31 cellular contexts compared by ENCODE assay signal in genomic region chr2:186714611-186715010, GRCh38. TPM values are rescaled to one million over a fixed set of nuclear protein-coding genes. Genes with fewer than 3 reads are reported as not detected.
DNase-seq lines count a peak whose midpoint lies in the region; ATAC-seq lines count a peak whose summit lies in the region.
"Had no signal": no experiment of that assay in that cellular context is flagged by ENCODE, and none has a peak within 500 bp of the region (broad histone marks: within the 10 kb centered on the region; RNA-seq: fewer than 3 reads in every experiment).

No MANE protein-coding gene starts in this region.

- H3K36me3 ChIP-seq in neuronal stem cell (replicated peaks in 1 of 2; ENCODE audit: control insufficient read depth in 2 of 2, insufficient read depth in 2 of 2, low read length in 2 of 2): no peaks in the 10 kb centered on the region
- H3K36me3 ChIP-seq: adrenal gland, esophagus squamous epithelium, lower lobe of right lung, sigmoid colon, stomach, tibial artery had no signal

- no peak for ATAC-seq in activated T-helper 17 cell treated with anti-CD3 and anti-CD28 coated beads, Interleukin-2, amount 50 U/mL, for 72 hours (replicated peaks)
- ATAC-seq: foreskin keratinocyte, lower lobe of right lung, psoas muscle had no signal

- no peak overlapping the region for H4K8ac ChIP-seq in neuronal stem cell (ENCODE audit: low read depth, low read length)

- H3K27me3 ChIP-seq in neuronal stem cell (ENCODE audit: control insufficient read depth in 3 of 3, insufficient read depth in 3 of 3, low read depth in 1 of 3, low read length in 3 of 3): no peaks in the 10 kb centered on the region
- H3K27me3 ChIP-seq: adrenal gland, esophagus squamous epithelium, foreskin keratinocyte, sigmoid colon, stomach, tibial artery had no signal

- no peak overlapping the region for H3K18ac ChIP-seq in neuronal stem cell (ENCODE audit: low read length)

- H3K4me1 Mint-ChIP-seq in activated T-helper 17 cell treated with anti-CD3 and anti-CD28 coated beads, Interleukin-2, amount 50 U/mL, for 72 hours: no peaks in the 10 kb centered on the region
- H3K4me1 Mint-ChIP-seq: naive B cell had no signal

- H2AK5ac ChIP-seq in neuronal stem cell (ENCODE audit: low read depth, low read length): no peak overlapping the region

- no peak overlapping the region for H3K4ac ChIP-seq in neuronal stem cell (ENCODE audit: low read length)

- H4K91ac ChIP-seq in neuronal stem cell (ENCODE audit: low read depth, low read length, poor library complexity): no peak overlapping the region

- H2BK12ac ChIP-seq in neuronal stem cell (ENCODE audit: low read length): no peak overlapping the region

- peak; percentile 46 for DNase-seq in NCI-H1092 (lab: John Stamatoyannopoulos, UW)
- DNase-seq in NCI-H2081 treated with DMSO at 0.1 percent for 48 hours (lab: John Stamatoyannopoulos, UW): peak; percentile 19
- DNase-seq in substantia nigra (lab: John Stamatoyannopoulos, UW): no peak
- no peak for DNase-seq in NCI-H82 treated with DMSO at 0.1 percent for 48 hours (lab: John Stamatoyannopoulos, UW; ENCODE audit: unreplicated experiment)
- no peak for DNase-seq in neuronal stem cell (ENCODE audit: low spot score)
- DNase-seq: activated CD4-positive, alpha-beta memory T cell treated with anti-CD3 and anti-CD28 coated beads for 36 hours; activated CD4-positive, CD25-positive, alpha-beta regulatory T cell treated with anti-CD3 and anti-CD28 coated beads, Interleukin-2, amount 50 U/mL, for 72 hours; activated naive CD4-positive, alpha-beta T cell treated with anti-CD3 and anti-CD28 coated beads for 36 hours; adrenal gland; DMS79 treated with DMSO at 0.1 percent for 48 hours; esophagus squamous epithelium; foreskin keratinocyte; GF-D8; Kasumi-1; kidney glomerular epithelial cell; lower lobe of right lung; midbrain; MV-4-11; naive B cell; nucleus accumbens; PC-9; psoas muscle; Right ventricle myocardium superior; sigmoid colon; stimulated activated CD4-positive, alpha-beta T cell treated with anti-CD3 and anti-CD28 coated beads, Interleukin-4, amount 100 ng/mL, for 1 hour; stomach; T-helper 2 cell; tibial artery had no signal

- no CpG with 5 or more reads among the region's 2 CpGs for whole genome bisulfite sequencing in neuronal stem cell (ENCODE audit: extremely low coverage in 2 of 2, insufficient read length in 2 of 2, insufficient replicate concordance in 1 of 2), 2 donors

- H2BK15ac ChIP-seq in neuronal stem cell (ENCODE audit: low read length): no peak overlapping the region

- no peak overlapping the region for H3K4me2 ChIP-seq in neuronal stem cell (ENCODE audit: insufficient read depth, low read length, poor library complexity, severe bottlenecking)
- H3K4me2 ChIP-seq: PC-9 had no signal

- H3K27ac ChIP-seq in cingulate gyrus (ENCODE audit: low read depth, low read length) (peak overlapping the region; percentile 25), substantia nigra (ENCODE audit: low read depth, low read length, poor library complexity, severe bottlenecking) (peak overlapping the region; percentile 3), neuronal stem cell (replicated peaks; ENCODE audit: low read length) (no peak overlapping the region)
- H3K27ac ChIP-seq: adrenal gland, esophagus squamous epithelium, foreskin keratinocyte, lower lobe of right lung, PC-9, psoas muscle, sigmoid colon, stomach, tibial artery had no signal

- no peak overlapping the region for H3K9ac ChIP-seq in neuronal stem cell (ENCODE audit: low read depth, low read length, poor library complexity)

- peaks cover 10 to 42% of the 10 kb centered on the region in 2 donors for H3K4me1 ChIP-seq in neuronal stem cell (ENCODE audit: control insufficient read depth in 2 of 2, insufficient read depth in 1 of 2, low read depth in 1 of 2, low read length in 2 of 2)
- H3K4me1 ChIP-seq: adrenal gland, esophagus squamous epithelium, foreskin keratinocyte, lower lobe of right lung, psoas muscle, sigmoid colon, stomach had no signal

- H3K23ac ChIP-seq in neuronal stem cell (ENCODE audit: low read depth, low read length, poor library complexity): no peak overlapping the region

- no peak overlapping the region for H3K27ac Mint-ChIP-seq in activated T-helper 17 cell treated with anti-CD3 and anti-CD28 coated beads, Interleukin-2, amount 50 U/mL, for 72 hours
- H3K27ac Mint-ChIP-seq: activated CD4-positive, alpha-beta memory T cell treated with anti-CD3 and anti-CD28 coated beads for 36 hours; activated naive CD4-positive, alpha-beta T cell treated with anti-CD3 and anti-CD28 coated beads for 36 hours; activated T-helper 1 cell treated with anti-CD3 and anti-CD28 coated beads, Interleukin-12 subunit alpha, Interleukin-12 subunit beta, Interleukin-2, Interleukin-4 antibody, amounts not matched to agents 30 ng/mL and 10 ng/mL and 1 ng/mL, durations not matched to agents 14 hours and 24 hours and 36 hours; naive B cell had no signal

- no peaks in the 10 kb centered on the region for H3K36me3 Mint-ChIP-seq in activated T-helper 17 cell treated with anti-CD3 and anti-CD28 coated beads, Interleukin-2, amount 50 U/mL, for 72 hours (ENCODE audit: low read depth)
- H3K36me3 Mint-ChIP-seq: activated CD4-positive, alpha-beta memory T cell treated with anti-CD3 and anti-CD28 coated beads for 36 hours; naive B cell had no signal

- H3K79me1 ChIP-seq in neuronal stem cell (ENCODE audit: low read depth, low read length): no peaks in the 10 kb centered on the region

- H2BK5ac ChIP-seq in neuronal stem cell (ENCODE audit: low read length): no peak overlapping the region

- no peak overlapping the region for H2AFZ ChIP-seq in neuronal stem cell (ENCODE audit: low read length)
- H2AFZ ChIP-seq: PC-9 had no signal

- H3K27me3 Mint-ChIP-seq in activated T-helper 17 cell treated with anti-CD3 and anti-CD28 coated beads, Interleukin-2, amount 50 U/mL, for 72 hours: no peaks in the 10 kb centered on the region
- H3K27me3 Mint-ChIP-seq: activated CD4-positive, alpha-beta memory T cell treated with anti-CD3 and anti-CD28 coated beads for 36 hours; naive B cell had no signal

- no peak overlapping the region for H2BK120ac ChIP-seq in neuronal stem cell (ENCODE audit: low read depth, low read length)

- H3K9me3 Mint-ChIP-seq in activated T-helper 17 cell treated with anti-CD3 and anti-CD28 coated beads, Interleukin-2, amount 50 U/mL, for 72 hours: no peaks in the 10 kb centered on the region
- H3K9me3 Mint-ChIP-seq: activated CD4-positive, alpha-beta memory T cell treated with anti-CD3 and anti-CD28 coated beads for 36 hours; activated naive CD4-positive, alpha-beta T cell treated with anti-CD3 and anti-CD28 coated beads for 36 hours; activated T-helper 1 cell treated with anti-CD3 and anti-CD28 coated beads, Interleukin-12 subunit alpha, Interleukin-12 subunit beta, Interleukin-2, Interleukin-4 antibody, amounts not matched to agents 30 ng/mL and 10 ng/mL and 1 ng/mL, durations not matched to agents 14 hours and 24 hours and 36 hours; naive B cell had no signal

- no peak overlapping the region for H3K4me3 Mint-ChIP-seq in activated T-helper 17 cell treated with anti-CD3 and anti-CD28 coated beads, Interleukin-2, amount 50 U/mL, for 72 hours
- H3K4me3 Mint-ChIP-seq: activated CD4-positive, alpha-beta memory T cell treated with anti-CD3 and anti-CD28 coated beads for 36 hours; activated naive CD4-positive, alpha-beta T cell treated with anti-CD3 and anti-CD28 coated beads for 36 hours; activated T-helper 1 cell treated with anti-CD3 and anti-CD28 coated beads, Interleukin-12 subunit alpha, Interleukin-12 subunit beta, Interleukin-2, Interleukin-4 antibody, amounts not matched to agents 30 ng/mL and 10 ng/mL and 1 ng/mL, durations not matched to agents 14 hours and 24 hours and 36 hours; naive B cell had no signal

- H3K9me3 ChIP-seq in neuronal stem cell (replicated peaks in 1 of 2; ENCODE audit: control insufficient read depth in 2 of 2, insufficient read depth in 1 of 2, low read depth in 1 of 2, low read length in 2 of 2): no peaks in the 10 kb centered on the region
- H3K9me3 ChIP-seq: adrenal gland, esophagus squamous epithelium, lower lobe of right lung, psoas muscle, sigmoid colon, stomach, tibial artery had no signal

- no peak overlapping the region for H3K14ac ChIP-seq in neuronal stem cell (ENCODE audit: low read length)

- H3K4me3 ChIP-seq in neuronal stem cell (ENCODE audit: low read length in 2 of 2): no peak overlapping the region
- H3K4me3 ChIP-seq: adrenal gland, esophagus squamous epithelium, lower lobe of right lung, PC-9, psoas muscle, sigmoid colon, stomach, tibial artery had no signal

RNA-seq across cellular contexts. Expression of gene FAM171B, which starts 20.8 kb away (rescaled TPM):
- 1 to 10 TPM in 1 of 2 donors, under 1 TPM in 1; 0.67 to 1.2 TPM for total RNA-seq in activated T-helper 17 cell treated with anti-CD3 and anti-CD28 coated beads, Interleukin-2, amount 50 U/mL, for 72 hours
- 18.5 TPM for polyA plus RNA-seq in neuronal stem cell (2013, experiment 1 of 2)
- 19.2 TPM for polyA plus RNA-seq in neuronal stem cell (2013, experiment 2 of 2)

Comparison
In these comparisons a context has a peak if more than half of its experiments do, and no peak if none do; other contexts are left out.
1. DNase-seq: peak in NCI-H1092 (single experiment) and NCI-H2081 treated with DMSO at 0.1 percent for 48 hours (single experiment); none in substantia nigra (0 of 49), NCI-H82 treated with DMSO at 0.1 percent for 48 hours (single experiment) and neuronal stem cell (single experiment).